In the genomic region with DNA sequence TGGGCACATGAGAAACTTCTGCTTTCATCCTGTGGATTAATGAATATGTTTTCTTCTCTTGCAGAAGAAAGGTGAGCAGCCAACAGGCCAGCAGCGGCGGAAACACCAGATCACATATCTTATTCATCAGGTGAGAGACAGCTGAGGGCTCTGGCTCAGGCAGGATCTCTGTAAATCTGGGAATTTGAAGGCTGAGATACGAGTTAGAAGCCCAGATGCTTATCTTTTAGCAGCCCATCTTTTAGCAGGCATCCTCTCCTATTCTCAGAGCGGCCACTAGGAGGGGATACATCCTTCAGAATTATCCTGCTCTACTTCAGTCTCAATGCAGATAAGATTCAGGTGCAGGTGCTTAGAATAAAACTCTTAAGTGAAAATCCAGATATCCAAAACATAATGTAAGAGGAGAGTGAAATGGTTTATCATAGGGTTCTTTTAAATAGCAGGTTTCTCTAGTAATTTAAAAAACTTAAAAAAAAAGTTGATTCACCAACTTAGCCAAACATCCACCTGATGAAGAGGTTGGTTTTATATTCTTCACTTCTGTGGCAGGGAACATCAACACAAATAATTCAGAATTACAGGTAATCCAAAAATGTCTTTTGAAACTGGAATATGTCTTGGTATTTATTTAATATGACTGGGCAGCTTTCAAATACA, we compare ENCODE assay signal across 8 cellular contexts. TPM values are rescaled to one million over a fixed set of nuclear protein-coding genes. Genes with fewer than 3 reads are reported as not detected.
DNase-seq lines count a peak whose midpoint lies in the region; ATAC-seq and TF ChIP-seq lines count a peak whose summit lies in the region.

No MANE protein-coding gene starts in this region.

- peaks cover 59% of the 10 kb centered on the region for H3K36me3 ChIP-seq in CD8-positive, alpha-beta memory T cell (ENCODE audit: insufficient read depth, low read length)

- H3K4me3 ChIP-seq in CD8-positive, alpha-beta memory T cell (ENCODE audit: low read length), result no peak overlapping the region

- no peak overlapping the region for H3K4me3 Mint-ChIP-seq in CD8-positive, alpha-beta memory T cell
- no peak overlapping the region for H3K4me3 Mint-ChIP-seq in neural crest cell

- POLR2A ChIA-PET in CD8-positive, alpha-beta memory T cell (lab: Charles Lee), result interaction anchor here (1.9 kb wide), 1 partner anchor 63 kb away, joined by 16 read pairs; the partner anchor contains the start of genes INSRR and NTRK1

- no peaks in the 10 kb centered on the region for H3K27me3 ChIP-seq in CD8-positive, alpha-beta memory T cell (ENCODE audit: insufficient read depth, low read length, poor library complexity, severe bottlenecking)

- TF ChIP-seq CTCF in neural crest cell (conservative IDR thresholded peaks at IDR 0.05), result peak; percentile 86

- no peak for ATAC-seq in HG02588 (IDR thresholded peaks at IDR 0.05; ENCODE audit: unreplicated experiment)
- ATAC-seq in GM19328 (IDR thresholded peaks at IDR 0.05; ENCODE audit: unreplicated experiment), result no peak

- H3K27me3 Mint-ChIP-seq in CD8-positive, alpha-beta memory T cell, result peaks cover 0 to 5% of the 10 kb centered on the region in 2 donors
- H3K27me3 Mint-ChIP-seq in neural crest cell (ENCODE audit: low read depth), result no peaks in the 10 kb centered on the region

- peak overlapping the region in 5 of 8 donors; percentile 21 to 72 (median 52) for H3K27ac Mint-ChIP-seq in CD8-positive, alpha-beta memory T cell
- H3K27ac Mint-ChIP-seq in neural crest cell (ENCODE audit: unreplicated experiment), result no peak overlapping the region

- H3K27ac ChIP-seq in CD8-positive, alpha-beta memory T cell (ENCODE audit: low read depth, low read length), result no peak overlapping the region

- H3K9me3 ChIP-seq in CD8-positive, alpha-beta memory T cell (ENCODE audit: low read length), result no peaks in the 10 kb centered on the region

- DNase-seq in CD8-positive, alpha-beta memory T cell, result peak; percentile 35 to 70 (median 56)
- DNase-seq in H4 (ENCODE audit: low spot score), result peak; percentile 48
- peak; percentile 32 for DNase-seq in NCI-H510A (lab: John Stamatoyannopoulos, UW)
- peak; percentile 62 for DNase-seq in activated CD4-positive, alpha-beta T cell treated with anti-CD3 and anti-CD28 coated beads, Interleukin-2, amount 50 U/mL, for 1 hour
- peak; percentile 50 for DNase-seq in epidermal melanocyte (ENCODE audit: insufficient read length, low spot score)
- peak; percentile 45 for DNase-seq in neural crest cell (ENCODE audit: low read depth, low spot score)

- no peaks in the 10 kb centered on the region for H3K4me1 ChIP-seq in CD8-positive, alpha-beta memory T cell (ENCODE audit: insufficient read depth, low read length)

- CTCF ChIA-PET in CD8-positive, alpha-beta memory T cell (lab: Charles Lee), result interaction anchor here (0.5 to 9.5 kb wide), 12 partner anchors 9 to 108 kb away, joined by 3 to 146 read pairs (median 6); partner anchors contain the start of genes INSRR and NTRK1

- peaks cover 11 to 86% (median 23%) of the 10 kb centered on the region in 3 donors for H3K36me3 Mint-ChIP-seq in CD8-positive, alpha-beta memory T cell
- H3K36me3 Mint-ChIP-seq in neural crest cell (ENCODE audit: low read depth), result peaks cover 14% of the 10 kb centered on the region

- peaks cover 17 to 28% (median 18%) of the 10 kb centered on the region in 3 donors for H3K4me1 Mint-ChIP-seq in CD8-positive, alpha-beta memory T cell
- peaks cover 7% of the 10 kb centered on the region for H3K4me1 Mint-ChIP-seq in neural crest cell

- no peaks in the 10 kb centered on the region for H3K9me3 Mint-ChIP-seq in CD8-positive, alpha-beta memory T cell
- no peaks in the 10 kb centered on the region for H3K9me3 Mint-ChIP-seq in neural crest cell

RNA-seq across cellular contexts. Expression of gene SH2D2A, which starts 19.3 kb away (rescaled TPM):
- total RNA-seq in CD8-positive, alpha-beta memory T cell, result 100 to 1,000 TPM; 163 to 170 TPM
- polyA plus RNA-seq in CD8-positive, alpha-beta memory T cell, result 62.1 TPM
- total RNA-seq in H4 (2014; rRNA removed; shearing (Covaris generic)), result 2.5 TPM in 2 replicates
- total RNA-seq in neural crest cell, result 1.0 and 1.1 TPM in 2 replicates

RNA-seq across cellular contexts. Expression of gene PRCC, which starts 30.0 kb away (rescaled TPM):
- total RNA-seq in CD8-positive, alpha-beta memory T cell, result 100 to 1,000 TPM; 106 to 111 TPM
- polyA plus RNA-seq in CD8-positive, alpha-beta memory T cell, result 45.9 TPM
- 22.2 and 36.2 TPM in 2 replicates for total RNA-seq in H4 (2014; rRNA removed; shearing (Covaris generic))
- total RNA-seq in neural crest cell, result 99.8 and 102 TPM in 2 replicates

RNA-seq across cellular contexts. Expression of gene HDGF, which starts 45.9 kb away (rescaled TPM):
- 100 to 1,000 TPM; 297 to 299 TPM for total RNA-seq in CD8-positive, alpha-beta memory T cell
- polyA plus RNA-seq in CD8-positive, alpha-beta memory T cell, result 46.0 TPM
- total RNA-seq in H4 (2014; rRNA removed; shearing (Covaris generic)), result 168 and 173 TPM in 2 replicates
- total RNA-seq in neural crest cell, result 294 and 304 TPM in 2 replicates

RNA-seq across cellular contexts. Expression of gene MRPL24, which starts 56.5 kb away (rescaled TPM):
- 100 to 1,000 TPM; 122 to 131 TPM for total RNA-seq in CD8-positive, alpha-beta memory T cell
- 92.2 TPM for polyA plus RNA-seq in CD8-positive, alpha-beta memory T cell
- total RNA-seq in H4 (2014; rRNA removed; shearing (Covaris generic)), result 82.2 and 96.3 TPM in 2 replicates
- 37.3 and 49.3 TPM in 2 replicates for total RNA-seq in neural crest cell

Comparison
In these comparisons a context has a peak if more than half of its experiments do, and no peak if none do; other contexts are left out.
1. RNA of gene SH2D2A, which starts 19.3 kb away (total RNA-seq): 163 to 170 TPM in CD8-positive, alpha-beta memory T cell; 2.5 TPM in H4 and 1.0 to 1.1 TPM in neural crest cell; every median in the first group is over 10 times any median in the second.
2. Peak in every context shown above with its lines, with median percentiles within 50 percentile points of each other: DNase-seq.